17 cellular contexts compared by ENCODE assay signal in genomic region chr5:33468811-33469435, GRCh38.
"Had no signal": no experiment of that assay in that cellular context is flagged by ENCODE, and none has a peak within 500 bp of the region (broad histone marks: within the 10 kb centered on the region; RNA-seq: fewer than 3 reads in every experiment).

No MANE protein-coding gene starts in this region.

- H3K27ac ChIP-seq: cardiac muscle cell, hepatocyte, left lung, right atrium auricular region, tibial artery, uterus had no signal

- H3K4me3 ChIP-seq: cardiac muscle cell, hepatocyte, left lung, right atrium auricular region, tibial artery, uterus had no signal

- H3K9me3 ChIP-seq: left lung, right atrium auricular region, tibial artery, uterus had no signal

- H3K79me2 ChIP-seq: hepatocyte had no signal

- H3K27me3 ChIP-seq: cardiac muscle cell, hepatocyte, left lung, right atrium auricular region, tibial artery, uterus had no signal

- H3K4me1 ChIP-seq: left lung, right atrium auricular region, tibial artery, uterus had no signal

- H3K36me3 ChIP-seq: uterus had no signal

- DNase-seq: activated CD4-positive, alpha-beta T cell treated with anti-CD3 and anti-CD28 coated beads, Interleukin-2, amount 50 U/mL, for 48 hours; activated CD4-positive, CD25-positive, alpha-beta regulatory T cell treated with anti-CD3 and anti-CD28 coated beads, Interleukin-2, amount 50 U/mL, for 72 hours; activated naive CD4-positive, alpha-beta T cell treated with anti-CD3 and anti-CD28 coated beads, Interleukin-2, amount 50 U/mL, for 16 hours; activated T-cell treated with anti-CD3 and anti-CD28 coated beads, Interleukin-2, amount 50 U/mL, for 24 hours; islet precursor cell; left lung; mesendoderm; stimulated activated CD4-positive, alpha-beta T cell treated with anti-CD3 and anti-CD28 coated beads, Interleukin-15, amount 100 ng/mL, for 24 hours; stimulated activated CD4-positive, alpha-beta T cell treated with anti-CD3 and anti-CD28 coated beads, Interleukin-4, amount 100 ng/mL, for 1 hour; stimulated activated naive CD4-positive, alpha-beta T cell; T-helper 9 cell; tibial artery; uterus had no signal

- H3K4me2 ChIP-seq: hepatocyte had no signal

- ATAC-seq: left lung; natural killer cell treated with Interleukin-12 subunit alpha and Interleukin-12 subunit beta and Interleukin-15 and Interleukin-18, amount 100 ng/mL, for 72 hours had no signal

- H2AFZ ChIP-seq: hepatocyte had no signal
